8 cellular contexts compared by ENCODE assay signal in genomic region chr10:113381906-113382562, GRCh38.
DNase-seq lines count a peak whose midpoint lies in the region; ATAC-seq and TF ChIP-seq lines count a peak whose summit lies in the region.

No MANE protein-coding gene starts in this region.

- no peak for TF ChIP-seq CTCF in A673 (conservative IDR thresholded peaks at IDR 0.05; ENCODE audit: low read depth, low read length)
- no peak for TF ChIP-seq CTCF in fibroblast of pulmonary artery (IDR thresholded peaks at IDR 0.05; ENCODE audit: low read length, missing control alignments)

- POLR2A ChIA-PET in A673 (lab: Charles Lee; ENCODE audit: low non-redundant PET), result no interaction called here

- peak overlapping the region; percentile 32 for H3K4me3 Mint-ChIP-seq in stimulated activated memory B cell treated with anti-CD40 and anti-IgM and Interleukin-4, amounts not matched to agents 10 μg/mL and 1 μg/mL and 100 μg/mL, for 72 hours

- H3K9me3 Mint-ChIP-seq in stimulated activated memory B cell treated with anti-CD40 and anti-IgM and Interleukin-4, amounts not matched to agents 10 μg/mL and 1 μg/mL and 100 μg/mL, for 72 hours, result no peaks in the 10 kb centered on the region

- no peaks in the 10 kb centered on the region for H3K4me1 ChIP-seq in A673 (ENCODE audit: insufficient read depth, low read length, poor library complexity, severe bottlenecking)

- no peaks in the 10 kb centered on the region for H3K36me3 ChIP-seq in A673 (ENCODE audit: insufficient read depth, low read length, poor library complexity, severe bottlenecking)

- no peaks in the 10 kb centered on the region for H3K27me3 ChIP-seq in A673 (replicated peaks; ENCODE audit: insufficient read depth, low read depth, low read length, poor library complexity)

- intact Hi-C loops in A673 (cut with micrococcal nuclease; ENCODE audit: unreplicated experiment), result loop anchor here (10.0 kb wide), 2 partner anchors 183 to 657 kb away; no protein-coding TSS in a partner anchor

- no peak overlapping the region for H3K27ac Mint-ChIP-seq in stimulated activated memory B cell treated with anti-CD40 and anti-IgM and Interleukin-4, amounts not matched to agents 10 μg/mL and 1 μg/mL and 100 μg/mL, for 72 hours

- H3K9me3 ChIP-seq in A673 (ENCODE audit: low read depth, low read length, poor library complexity, severe bottlenecking), result no peaks in the 10 kb centered on the region

- DNase-seq in A673 (ENCODE audit: low spot score) (peak; percentile 16), RPMI7951 (ENCODE audit: low read depth) (peak; percentile 62), fibroblast of pulmonary artery (ENCODE audit: low read depth) (peak; percentile 79)

- H3K27ac ChIP-seq in A673 (ENCODE audit: low read depth, low read length, poor library complexity, severe bottlenecking), result no peak overlapping the region

- H3K4me3 ChIP-seq in A673 (ENCODE audit: low read depth, low read length, poor library complexity, severe bottlenecking) (no peak overlapping the region), fibroblast of pulmonary artery (replicated peaks; ENCODE audit: low read depth, low read length) (peak overlapping the region; percentile 48)

- H3K27me3 Mint-ChIP-seq in stimulated activated memory B cell treated with anti-CD40 and anti-IgM and Interleukin-4, amounts not matched to agents 10 μg/mL and 1 μg/mL and 100 μg/mL, for 72 hours, result peaks cover 28% of the 10 kb centered on the region

- H3K36me3 Mint-ChIP-seq in stimulated activated memory B cell treated with anti-CD40 and anti-IgM and Interleukin-4, amounts not matched to agents 10 μg/mL and 1 μg/mL and 100 μg/mL, for 72 hours, result no peaks in the 10 kb centered on the region

- ATAC-seq in GM19372 (IDR thresholded peaks at IDR 0.05; ENCODE audit: low read depth, unreplicated experiment), result peak; percentile 55
- ATAC-seq in stimulated activated memory B cell treated with anti-CD40 and anti-IgM and Interleukin-4, amounts not matched to agents 10 μg/mL and 1 μg/mL and 100 μg/mL, for 72 hours, result no peak
- ATAC-seq in HG02840 (IDR thresholded peaks at IDR 0.05; ENCODE audit: low FRiP score, unreplicated experiment), result no peak
- ATAC-seq in GM19397 (IDR thresholded peaks at IDR 0.05; ENCODE audit: unreplicated experiment), result no peak
- ATAC-seq in HG03045 (IDR thresholded peaks at IDR 0.05; ENCODE audit: unreplicated experiment), result no peak

- no TSS peak for BruUV-seq in A673 (replicated peaks; lab: Mats Ljungman, UMichigan)

- CTCF ChIA-PET in A673 (lab: Charles Lee), result no interaction called here

- H3K4me1 Mint-ChIP-seq in stimulated activated memory B cell treated with anti-CD40 and anti-IgM and Interleukin-4, amounts not matched to agents 10 μg/mL and 1 μg/mL and 100 μg/mL, for 72 hours, result peaks cover 28% of the 10 kb centered on the region

Comparison
In these comparisons a context has a peak if more than half of its experiments do, and no peak if none do; other contexts are left out.
1. DNase-seq: peak in every context shown above with its lines; median percentile 79 in fibroblast of pulmonary artery; 62 in RPMI7951; 16 in A673.